Comparison of ENCODE assay signal across 31 cellular contexts in the genomic region with DNA sequence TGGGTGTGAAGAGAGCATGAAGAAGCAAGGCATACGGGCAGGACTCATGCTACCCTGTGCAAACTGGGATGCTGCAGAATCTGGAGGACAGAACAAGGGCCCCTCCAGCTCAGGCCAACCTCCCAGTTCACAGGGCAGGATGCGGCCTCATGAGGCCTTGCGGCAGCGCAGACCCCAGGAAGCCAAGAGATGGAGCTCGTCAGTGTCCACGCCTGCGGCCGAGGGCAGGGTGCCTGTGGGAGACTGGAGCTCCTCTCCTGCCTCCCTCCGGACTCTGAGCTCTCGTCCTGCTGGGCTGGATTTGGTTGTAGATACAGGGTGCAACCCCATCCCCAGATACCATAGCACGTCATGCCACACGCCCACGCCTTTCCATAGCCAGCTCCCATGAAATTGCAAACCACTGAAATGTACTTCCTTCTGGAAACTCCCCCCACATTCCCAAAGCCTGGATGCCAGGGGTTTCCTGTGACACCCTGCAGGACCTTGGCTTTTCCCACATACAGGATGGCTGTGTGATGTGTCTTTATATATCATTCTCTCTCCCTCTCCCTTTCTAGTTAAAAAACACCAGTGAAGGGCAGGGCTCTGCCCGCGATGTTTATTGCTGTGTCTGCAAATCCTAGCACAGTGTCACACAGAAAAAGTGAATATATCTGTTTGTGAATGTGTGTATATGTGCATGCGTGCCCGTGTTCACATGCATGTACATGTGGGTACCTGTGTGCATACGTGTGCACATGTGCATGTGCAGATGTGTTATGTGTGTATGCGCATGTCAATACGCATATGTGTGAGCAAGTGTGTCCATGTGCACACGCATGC. TPM values are rescaled to one million over a fixed set of nuclear protein-coding genes. Genes with fewer than 3 reads are reported as not detected.
DNase-seq lines count a peak whose midpoint lies in the region; ATAC-seq, FAIRE-seq and TF ChIP-seq lines count a peak whose summit lies in the region.
"Had no signal": no experiment of that assay in that cellular context is flagged by ENCODE, and none has a peak within 500 bp of the region (broad histone marks: within the 10 kb centered on the region; RNA-seq: fewer than 3 reads in every experiment).

No MANE protein-coding gene starts in this region.

- no peaks in the 10 kb centered on the region for H3K9me1 ChIP-seq in endothelial cell of umbilical vein (replicated peaks; ENCODE audit: control insufficient read depth, extremely low read depth, insufficient read depth, low read length)

- TF ChIP-seq POLR2A in A549 (IDR thresholded peaks at IDR 0.05; ENCODE audit: low read length): 0 out of 2 replicates have a peak, but pooled peaks have one; percentile 12
- TF ChIP-seq POLR2A in endothelial cell of umbilical vein (IDR thresholded peaks at IDR 0.05; ENCODE audit: low read depth, low read length): no peak
- no peak for TF ChIP-seq POLR2A in spleen (IDR thresholded peaks at IDR 0.05)

- CTCF ChIA-PET in A549 (lab: Yijun Ruan, JAX): no interaction called here
- CTCF ChIA-PET in endothelial cell of umbilical vein (lab: Charles Lee): no interaction called here
- CTCF ChIA-PET in OCI-LY7 (lab: Charles Lee; ENCODE audit: unreplicated experiment): no interaction called here

- ATAC-seq in A549 (no peak), GM21381 (IDR thresholded peaks at IDR 0.05; ENCODE audit: unreplicated experiment) (no peak)
- ATAC-seq: stimulated activated naive B cell treated with anti-CD40 and anti-IgM and Interleukin-4, amounts not matched to agents 10 μg/mL and 1 μg/mL and 100 μg/mL, for 72 hours had no signal

- no peak for FAIRE-seq in A549 (lab: Jason Lieb, UNC)
- FAIRE-seq in endothelial cell of umbilical vein (lab: Jason Lieb, UNC): no peak
- FAIRE-seq: A204.1, endometrium, urothelium cell line had no signal

- no peaks in the 10 kb centered on the region for H3K27me3 ChIP-seq in endothelial cell of umbilical vein (ENCODE audit: control insufficient read depth in 2 of 2, insufficient read depth in 2 of 2, low read length in 2 of 2)
- H3K27me3 ChIP-seq in spleen (replicated peaks in 1 of 7): peaks cover 0 to 5% (median 0%) of the 10 kb centered on the region in 7 donors
- H3K27me3 ChIP-seq: ascending aorta, BE2C, testis had no signal

- no peaks in the 10 kb centered on the region for H3K9me2 ChIP-seq in OCI-LY7 (ENCODE audit: insufficient read depth, low read length)

- H3K36me3 ChIP-seq in endothelial cell of umbilical vein (ENCODE audit: control insufficient read depth in 2 of 2, extremely low read depth in 1 of 2, insufficient read depth in 2 of 2, low read length in 2 of 2) (no peaks in the 10 kb centered on the region), spleen (no peaks in the 10 kb centered on the region), OCI-LY7 (ENCODE audit: insufficient read depth, low read length) (no peaks in the 10 kb centered on the region)
- H3K36me3 ChIP-seq: ascending aorta, BE2C, heart left ventricle had no signal

- H4K20me1 ChIP-seq in endothelial cell of umbilical vein (replicated peaks; ENCODE audit: control insufficient read depth, extremely low read depth, insufficient read depth, low read length): no peaks in the 10 kb centered on the region
- no peaks in the 10 kb centered on the region for H4K20me1 ChIP-seq in OCI-LY7 (ENCODE audit: insufficient read depth, low read length)

- H3K27ac ChIP-seq in A549: no peak overlapping the region
- H3K27ac ChIP-seq in endothelial cell of umbilical vein (ENCODE audit: insufficient read depth, low read depth, low read length): no peak overlapping the region
- no peak overlapping the region for H3K27ac ChIP-seq in spleen
- no peak overlapping the region for H3K27ac ChIP-seq in OCI-LY7 (ENCODE audit: low read depth, low read length, poor library complexity, severe bottlenecking)
- H3K27ac ChIP-seq: ascending aorta, heart left ventricle, testis, VCaP had no signal

- no peak for TF ChIP-seq RAD21 in A549 (conservative IDR thresholded peaks at IDR 0.05 in 1 of 2, IDR thresholded peaks at IDR 0.05 in 1 of 2)

- POLR2A ChIA-PET in A549 (lab: Yijun Ruan, JAX) (no interaction called here), endothelial cell of umbilical vein (lab: Charles Lee) (no interaction called here), OCI-LY7 (lab: Charles Lee) (no interaction called here)

- TF ChIP-seq EP300 in A549 (IDR thresholded peaks at IDR 0.05): no peak

- H3K4me3 ChIP-seq in A549 (no peak overlapping the region), endothelial cell of umbilical vein (replicated peaks in 1 of 3; ENCODE audit: insufficient read depth in 1 of 3, low read depth in 1 of 3, low read length in 3 of 3) (no peak overlapping the region), spleen (no peak overlapping the region), OCI-LY7 (ENCODE audit: low read depth, low read length, poor library complexity, severe bottlenecking) (no peak overlapping the region)
- H3K4me3 ChIP-seq: ascending aorta, heart left ventricle, testis had no signal

- H3K79me2 ChIP-seq in endothelial cell of umbilical vein (ENCODE audit: control insufficient read depth, insufficient read depth, low read length) (no peaks in the 10 kb centered on the region), OCI-LY7 (ENCODE audit: insufficient read depth, low read depth, low read length) (no peaks in the 10 kb centered on the region)

- no peak for DNase-seq in A549 (ENCODE audit: low read depth in 1 of 2, low spot score in 1 of 2)
- DNase-seq in RPMI7951 (ENCODE audit: low read depth): peak; percentile 4
- no peak for DNase-seq in endothelial cell of umbilical vein (ENCODE audit: low read depth, low spot score)
- DNase-seq in left kidney (ENCODE audit: low read depth, low spot score): peak; percentile 86
- DNase-seq in GM03348 (ENCODE audit: low spot score): no peak
- no peak for DNase-seq in spleen
- no peak for DNase-seq in OCI-LY7 (ENCODE audit: low spot score)
- DNase-seq: activated CD4-positive, alpha-beta T cell treated with anti-CD3 and anti-CD28 coated beads, Interleukin-2, amount 10 ng/mL, durations not matched to agents 24 days and 14 days; activated gamma-delta T cell; activated naive CD8-positive, alpha-beta T cell treated with anti-CD3 and anti-CD28 coated beads, Interleukin-2, amount 10 ng/mL, durations not matched to agents 7 days and 5 days; activated T-cell treated with anti-CD3 and anti-CD28 coated beads, Interleukin-2, amount 50 U/mL, for 24 hours; BE2C; dermis blood vessel endothelial cell; heart left ventricle; mammary epithelial cell; NCI-H1048; NCI-H1694; NCI-H2171; NCI-H510A; OCI-M1; Right ventricle myocardium superior; stimulated activated naive B cell treated with anti-CD40 and anti-IgM and Interleukin-4, amounts not matched to agents 10 μg/mL and 1 μg/mL and 100 μg/mL, for 72 hours; T-helper 9 cell; testis had no signal

- 54% methylated on average over 21 of the region's 21 CpGs for WGBS in A549 (ENCODE audit: missing lambda C conversion rate)
- WGBS in spleen, 5 donors: 74 to 88% (median 78%) methylated on average over 13 to 21 of the region's 21 CpGs

- peaks cover 11% of the 10 kb centered on the region; the same call in 2 of the 3 replicates for H3K9me3 ChIP-seq in A549
- H3K9me3 ChIP-seq in endothelial cell of umbilical vein (replicated peaks; ENCODE audit: control insufficient read depth, insufficient read depth, low read length): peaks cover 6% of the 10 kb centered on the region
- no peaks in the 10 kb centered on the region for H3K9me3 ChIP-seq in spleen
- no peaks in the 10 kb centered on the region for H3K9me3 ChIP-seq in OCI-LY7 (ENCODE audit: low read length)
- H3K9me3 ChIP-seq: ascending aorta, BE2C, heart left ventricle, testis had no signal

- no peaks in the 10 kb centered on the region for H3K4me1 ChIP-seq in A549
- H3K4me1 ChIP-seq in endothelial cell of umbilical vein (ENCODE audit: control insufficient read depth, extremely low read depth, insufficient read depth, low read length): no peaks in the 10 kb centered on the region
- H3K4me1 ChIP-seq in spleen: peaks cover 0 to 9% (median 4%) of the 10 kb centered on the region in 6 donors
- no peaks in the 10 kb centered on the region for H3K4me1 ChIP-seq in OCI-LY7 (ENCODE audit: insufficient read depth, low read length, poor library complexity, severe bottlenecking)
- H3K4me1 ChIP-seq: ascending aorta, BE2C, heart left ventricle, testis had no signal

- TF ChIP-seq CTCF in A549 (IDR thresholded peaks at IDR 0.05) (no peak), endothelial cell of umbilical vein (IDR thresholded peaks at IDR 0.05; ENCODE audit: extremely low read depth in 1 of 2, insufficient read depth in 1 of 2, low read depth in 1 of 2, low read length in 2 of 2) (no peak), spleen (IDR thresholded peaks at IDR 0.05 in 8 of 11, conservative IDR thresholded peaks at IDR 0.05 in 3 of 11) (no peak), OCI-LY7 (conservative IDR thresholded peaks at IDR 0.05; ENCODE audit: low read length) (no peak)

- dilution Hi-C loops in endothelial cell of umbilical vein (cut with MboI; ENCODE audit: extremely low pct_ligation_motif_present, low sequenced_read_pairs): no loop called here

- H2AFZ ChIP-seq in endothelial cell of umbilical vein (ENCODE audit: low read depth, low read length) (no peak overlapping the region), OCI-LY7 (ENCODE audit: low read length) (no peak overlapping the region)

- H3K4me2 ChIP-seq in A549: no peak overlapping the region
- H3K4me2 ChIP-seq in endothelial cell of umbilical vein (ENCODE audit: insufficient read depth, low read length): no peak overlapping the region
- no peak overlapping the region for H3K4me2 ChIP-seq in OCI-LY7 (ENCODE audit: low read length)

- BruUV-seq in endothelial cell of umbilical vein (replicated peaks; lab: Mats Ljungman, UMichigan) (no TSS peak), OCI-LY7 (replicated peaks; lab: Mats Ljungman, UMichigan) (no TSS peak)

- H3K9ac ChIP-seq in endothelial cell of umbilical vein (replicated peaks; ENCODE audit: extremely low read depth, insufficient read depth, low read length): no peak overlapping the region

- intact Hi-C loops in endothelial cell of umbilical vein (cut with micrococcal nuclease): no loop called here
- intact Hi-C loops in spleen (cut with DNase I; ENCODE audit: low total_unique reads): no loop called here
- intact Hi-C loops in OCI-LY7 (cut with micrococcal nuclease; ENCODE audit: unreplicated experiment): no loop called here

RNA-seq across cellular contexts. Expression of a gene that starts 12.3 kb away (rescaled TPM):
- polyA plus RNA-seq in A549 (2011; rRNA removed): not detected in 2 replicates
- not detected in 2 replicates for polyA plus RNA-seq in A549 (2012; cell fraction: cytosol; rRNA removed)
- polyA plus RNA-seq in A549 (2012; cell fraction: nucleus; rRNA removed): not detected in 2 replicates
- polyA plus RNA-seq in A549 (2017; fragmentation: RNase III; extraction: RNeasy Plus Mini Kit Qiagen cat#74134 plus additional on column Dnase treatment): not detected in 3 replicates
- not detected in 2 replicates for polyA minus RNA-seq in A549 (2011; rRNA and poly(A)+ RNA removed)
- not detected in 2 replicates for total RNA-seq in RPMI7951 (2014; rRNA removed; shearing (Covaris generic))
- not detected in 2 replicates for total RNA-seq in endothelial cell of umbilical vein
- not detected in 2 replicates for polyA plus RNA-seq in endothelial cell of umbilical vein
- not detected in 2 replicates for polyA plus RNA-seq in endothelial cell of umbilical vein (2011; cell fraction: cytosol; rRNA removed)
- not detected in 2 replicates for polyA plus RNA-seq in endothelial cell of umbilical vein (2011; cell fraction: nucleus; rRNA removed)
- polyA plus RNA-seq in endothelial cell of umbilical vein (2012): not detected in 2 replicates
- not detected in 2 replicates for polyA minus RNA-seq in endothelial cell of umbilical vein
- not detected for polyA minus RNA-seq in endothelial cell of umbilical vein (2011; cell fraction: cytosol; rRNA and poly(A)+ RNA removed)
- not detected in 2 replicates for polyA minus RNA-seq in endothelial cell of umbilical vein (2011; cell fraction: nucleus; rRNA and poly(A)+ RNA removed)
- total RNA-seq in spleen: 10 to 100 TPM; 12.8 to 59.4 (median 21.6) TPM
- 10 to 100 TPM in 2 of 3 donors, 1 to 10 TPM in 1; 1.9 to 17.1 (median 12.7) TPM for polyA plus RNA-seq in spleen
- total RNA-seq in OCI-LY7 (2014; rRNA removed; shearing (Covaris generic)): not detected in 2 replicates
- total RNA-seq in OCI-LY7 (2022): not detected in 2 replicates
- total RNA-seq: activated CD4-positive, alpha-beta T cell treated with anti-CD3 and anti-CD28 coated beads, Interleukin-2, amount 10 ng/mL, durations not matched to agents 24 days and 14 days; mammary epithelial cell had no signal
- polyA plus RNA-seq: mammary epithelial cell, neural cell had no signal

Comparison
In these comparisons a context has a peak if more than half of its experiments do, and no peak if none do; other contexts are left out.
1. DNase-seq: peak in RPMI7951 (single experiment) and left kidney (single experiment); none in A549 (0 of 2), endothelial cell of umbilical vein (single experiment), GM03348 (single experiment), spleen (single experiment) and OCI-LY7 (single experiment).
2. RNA of a gene that starts 12.3 kb away (total RNA-seq): 12.8 to 59.4 TPM in spleen; not detected in RPMI7951, not detected in endothelial cell of umbilical vein and not detected in OCI-LY7; every median in the first group is over 10 times any median in the second.